Comparison of ENCODE assay signal across 20 cellular contexts in genomic region chr12:118098911-118099671, GRCh38. TPM values are rescaled to one million over a fixed set of nuclear protein-coding genes. Genes with fewer than 3 reads are reported as not detected.
DNase-seq lines count a peak whose midpoint lies in the region; ATAC-seq and TF ChIP-seq lines count a peak whose summit lies in the region.
"Had no signal": no experiment of that assay in that cellular context is flagged by ENCODE, and none has a peak within 500 bp of the region (broad histone marks: within the 10 kb centered on the region; RNA-seq: fewer than 3 reads in every experiment).

No MANE protein-coding gene starts in this region.

- H3K4me3 Mint-ChIP-seq in Calu3 (ENCODE audit: low read depth, unreplicated experiment) (no peak overlapping the region), endodermal cell (no peak overlapping the region)
- H3K4me3 Mint-ChIP-seq: activated CD4-positive, alpha-beta memory T cell treated with anti-CD3 and anti-CD28 coated beads for 36 hours; activated naive CD8-positive, alpha-beta T cell treated with anti-CD3 and anti-CD28 coated beads for 36 hours had no signal

- H3K9me3 Mint-ChIP-seq in Calu3 (ENCODE audit: low read depth, unreplicated experiment): no peaks in the 10 kb centered on the region
- no peaks in the 10 kb centered on the region for H3K9me3 Mint-ChIP-seq in endodermal cell
- H3K9me3 Mint-ChIP-seq: activated CD4-positive, alpha-beta memory T cell treated with anti-CD3 and anti-CD28 coated beads for 36 hours; activated naive CD8-positive, alpha-beta T cell treated with anti-CD3 and anti-CD28 coated beads for 36 hours had no signal

- H3K36me3 Mint-ChIP-seq in Calu3 (ENCODE audit: insufficient read depth, unreplicated experiment) (peaks cover 16% of the 10 kb centered on the region), endodermal cell (ENCODE audit: low read depth) (peaks cover 17% of the 10 kb centered on the region)
- H3K36me3 Mint-ChIP-seq: activated CD4-positive, alpha-beta memory T cell treated with anti-CD3 and anti-CD28 coated beads for 36 hours; activated naive CD8-positive, alpha-beta T cell treated with anti-CD3 and anti-CD28 coated beads for 36 hours had no signal

- H3K4me1 Mint-ChIP-seq in Calu3 (ENCODE audit: low read depth, unreplicated experiment): peaks cover 25% of the 10 kb centered on the region
- peaks cover 16% of the 10 kb centered on the region for H3K4me1 Mint-ChIP-seq in endodermal cell

- 88 to 89% methylated on average over 10 to 12 of the region's 12 CpGs for WGBS in endodermal cell (ENCODE audit: insufficient coverage in 1 of 2, insufficient read length in 1 of 2), 2 experiments

- no peaks in the 10 kb centered on the region for H3K4me1 ChIP-seq in endodermal cell (ENCODE audit: control insufficient read depth, insufficient read depth, low read length)

- no peak overlapping the region for H3K27ac ChIP-seq in endodermal cell (ENCODE audit: low read depth, low read length)
- H3K27ac ChIP-seq: HL-60, ovary, suprapubic skin had no signal

- no peak for TF ChIP-seq CTCF in Calu3 (IDR thresholded peaks at IDR 0.05; ENCODE audit: unreplicated experiment)
- TF ChIP-seq CTCF in endodermal cell (conservative IDR thresholded peaks at IDR 0.05): no peak

- no TSS peak for BruUV-seq in Calu3 (replicated peaks; lab: Mats Ljungman, UMichigan)

- H3K27me3 Mint-ChIP-seq in Calu3 (ENCODE audit: unreplicated experiment): no peaks in the 10 kb centered on the region
- H3K27me3 Mint-ChIP-seq in endodermal cell (ENCODE audit: insufficient read depth): no peaks in the 10 kb centered on the region

- no peak overlapping the region for H3K4me3 ChIP-seq in endodermal cell (ENCODE audit: low read length)
- H3K4me3 ChIP-seq: body of pancreas, GM12878, ovary, suprapubic skin had no signal

- H3K9me3 ChIP-seq in endodermal cell (ENCODE audit: control insufficient read depth, low read length): no peaks in the 10 kb centered on the region
- H3K9me3 ChIP-seq: body of pancreas, ovary, suprapubic skin had no signal

- H3K27me3 ChIP-seq in endodermal cell (ENCODE audit: control insufficient read depth, insufficient read depth, low read length, poor library complexity, severe bottlenecking): no peaks in the 10 kb centered on the region
- H3K27me3 ChIP-seq: body of pancreas, ovary, suprapubic skin had no signal

- intact Hi-C loops in Calu3 (cut with micrococcal nuclease; ENCODE audit: unreplicated experiment): no loop called here

- DNase-seq in Calu3 (peak; percentile 41), HT-29 (ENCODE audit: low spot score) (peak; percentile 34), NCI-H510A (lab: John Stamatoyannopoulos, UW) (peak; percentile 18), endodermal cell (peak; percentile 74), hepatic stellate cell (ENCODE audit: low spot score) (no peak), SIG-M5 (lab: John Stamatoyannopoulos, UW) (no peak), germinal center (ENCODE audit: low spot score) (no peak)
- DNase-seq: activated CD4-positive, alpha-beta memory T cell treated with anti-CD3 and anti-CD28 coated beads for 36 hours; activated naive CD8-positive, alpha-beta T cell treated with anti-CD3 and anti-CD28 coated beads for 36 hours; activated T-cell treated with anti-CD3 and anti-CD28 coated beads, Interleukin-2, amount 50 U/mL, for 48 hours; body of pancreas; left ventricle myocardium superior; NCI-H1048; ovary; stimulated activated CD4-positive, alpha-beta T cell treated with anti-CD3 and anti-CD28 coated beads, Interleukin-4, amount 100 ng/mL, for 4 hours; stimulated activated CD8-positive, alpha-beta memory T cell treated with anti-CD3 and anti-CD28 coated beads, Interleukin-4, amount 100 ng/mL, for 48 hours had no signal

- H3K27ac Mint-ChIP-seq in Calu3 (ENCODE audit: unreplicated experiment) (no peak overlapping the region), endodermal cell (no peak overlapping the region)
- H3K27ac Mint-ChIP-seq: activated CD4-positive, alpha-beta memory T cell treated with anti-CD3 and anti-CD28 coated beads for 36 hours; activated naive CD8-positive, alpha-beta T cell treated with anti-CD3 and anti-CD28 coated beads for 36 hours had no signal

- H3K36me3 ChIP-seq in endodermal cell (ENCODE audit: control insufficient read depth, insufficient read depth, low read length): peaks cover 16% of the 10 kb centered on the region
- H3K36me3 ChIP-seq: ovary, suprapubic skin had no signal

- no peak overlapping the region for H3K9ac ChIP-seq in endodermal cell (ENCODE audit: extremely low read depth, low read length, poor library complexity, severe bottlenecking)

- CTCF ChIA-PET in Calu3 (lab: Charles Lee): no interaction called here

- ATAC-seq in GM18519 (IDR thresholded peaks at IDR 0.05; ENCODE audit: low FRiP score, unreplicated experiment): no peak
- ATAC-seq: body of pancreas, GM12878, left ventricle myocardium superior had no signal

RNA-seq across cellular contexts. Expression of gene VSIG10, which starts 4.7 kb away (rescaled TPM):
- total RNA-seq in Calu3 (2022) (52.0 and 53.6 TPM in 2 replicates), endodermal cell (10 to 100 TPM; 35.4 to 43.8 TPM)
- total RNA-seq in HT-29 (2014; rRNA removed; shearing (Covaris generic)): 37.4 and 40.8 TPM in 2 replicates
- 19.1 TPM for polyA plus RNA-seq in endodermal cell (2013, experiment 1 of 2)
- polyA plus RNA-seq in endodermal cell (2013, experiment 2 of 2): 18.8 TPM

RNA-seq across cellular contexts. Expression of gene PEBP1, which starts 36.8 kb away (rescaled TPM):
- total RNA-seq in Calu3 (2022) (99.8 and 109 TPM in 2 replicates), endodermal cell (100 to 1,000 TPM; 153 to 158 TPM)
- 256 and 291 TPM in 2 replicates for total RNA-seq in HT-29 (2014; rRNA removed; shearing (Covaris generic))
- 232 TPM for polyA plus RNA-seq in endodermal cell (2013, experiment 1 of 2)
- polyA plus RNA-seq in endodermal cell (2013, experiment 2 of 2): 201 TPM

RNA-seq across cellular contexts. Expression of gene WSB2, which starts 38.1 kb away (rescaled TPM):
- total RNA-seq in Calu3 (2022): 93.5 and 112 TPM in 2 replicates
- total RNA-seq in HT-29 (2014; rRNA removed; shearing (Covaris generic)): 115 and 117 TPM in 2 replicates
- 10 to 100 TPM; 60.7 to 61.7 TPM for total RNA-seq in endodermal cell
- polyA plus RNA-seq in endodermal cell (2013, experiment 1 of 2): 54.5 TPM
- 62.1 TPM for polyA plus RNA-seq in endodermal cell (2013, experiment 2 of 2)

Comparison
In these comparisons a context has a peak if more than half of its experiments do, and no peak if none do; other contexts are left out.
1. DNase-seq: peak in Calu3 (single experiment), HT-29 (single experiment), NCI-H510A (single experiment) and endodermal cell (single experiment); none in hepatic stellate cell (single experiment), SIG-M5 (single experiment) and germinal center (single experiment).